25 cellular contexts compared by ENCODE assay signal in the genomic region with DNA sequence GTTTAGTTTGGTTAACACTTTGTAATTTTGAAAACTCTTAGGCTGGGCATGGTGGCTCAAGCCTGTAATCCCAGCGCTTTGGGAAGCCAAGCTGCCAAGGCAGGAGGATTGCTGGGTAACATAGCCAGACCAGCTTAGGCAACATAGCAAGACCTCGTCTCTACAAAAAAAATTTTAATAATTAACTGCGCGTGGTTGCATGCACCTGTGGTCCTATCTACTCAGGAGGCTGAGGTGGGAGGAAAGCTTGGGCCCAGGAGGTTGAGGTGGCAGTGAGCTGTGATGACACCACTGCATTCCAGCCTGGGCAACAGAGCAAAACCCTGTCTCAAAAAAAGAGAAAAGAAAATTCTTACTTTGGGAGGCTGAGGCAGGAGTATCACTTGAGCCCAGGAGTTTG. TPM values are rescaled to one million over a fixed set of nuclear protein-coding genes. Genes with fewer than 3 reads are reported as not detected.
DNase-seq lines count a peak whose midpoint lies in the region; ATAC-seq and TF ChIP-seq lines count a peak whose summit lies in the region.
"Had no signal": no experiment of that assay in that cellular context is flagged by ENCODE, and none has a peak within 500 bp of the region (broad histone marks: within the 10 kb centered on the region; RNA-seq: fewer than 3 reads in every experiment).

No MANE protein-coding gene starts in this region.

- no peaks in the 10 kb centered on the region for H3K36me3 ChIP-seq in GM23338 (ENCODE audit: insufficient read depth)

- no peak overlapping the region for H2AFZ ChIP-seq in GM23338

- H3K27me3 Mint-ChIP-seq in GM23338 (ENCODE audit: insufficient read depth, low read depth, poor library complexity) (peaks cover 8% of the 10 kb centered on the region), brain (peaks cover 18% of the 10 kb centered on the region), nephron progenitor cell (ENCODE audit: low read depth, poor library complexity) (no peaks in the 10 kb centered on the region)
- H3K27me3 Mint-ChIP-seq in stimulated activated naive B cell treated with anti-CD40 and anti-IgM and Interleukin-4, amounts not matched to agents 10 μg/mL and 1 μg/mL and 100 μg/mL, for 72 hours: no peaks in the 10 kb centered on the region

- peaks cover 54% of the 10 kb centered on the region for H3K79me2 ChIP-seq in GM23338 (replicated peaks; ENCODE audit: insufficient read depth)

- H3K36me3 Mint-ChIP-seq in GM23338 (ENCODE audit: low read depth) (no peaks in the 10 kb centered on the region; the same call in 2 of the 3 replicates), brain (no peaks in the 10 kb centered on the region), nephron progenitor cell (ENCODE audit: low read depth) (peaks cover 8% of the 10 kb centered on the region)
- H3K36me3 Mint-ChIP-seq in stimulated activated naive B cell treated with anti-CD40 and anti-IgM and Interleukin-4, amounts not matched to agents 10 μg/mL and 1 μg/mL and 100 μg/mL, for 72 hours: peaks cover 0 to 4% of the 10 kb centered on the region in 2 donors

- H3K4me2 ChIP-seq in GM23338: no peak overlapping the region

- H3F3A ChIP-seq in GM23338 (replicated peaks; ENCODE audit: low read depth): peaks cover 11% of the 10 kb centered on the region; the same call in 1 of the 2 replicates

- DNase-seq in GM23338 (ENCODE audit: low spot score): no peak
- no peak for DNase-seq in nephron progenitor cell
- DNase-seq in stimulated activated naive B cell treated with anti-CD40 and anti-IgM and Interleukin-4, amounts not matched to agents 10 μg/mL and 1 μg/mL and 100 μg/mL, for 72 hours: no peak
- no peak for DNase-seq in activated CD4-positive, alpha-beta T cell treated with anti-CD3 and anti-CD28 coated beads for 4 hours
- DNase-seq in T-helper 9 cell: no peak
- no peak for DNase-seq in NCI-H2081 (lab: John Stamatoyannopoulos, UW)
- DNase-seq: Caco-2; CD8-positive, alpha-beta T cell; DMS79 treated with DMSO at 0.1 percent for 48 hours; GF-D8; H7; KBM-7; MV-4-11; NCI-H1105; NCI-H1436 treated with DMSO at 0.1 percent for 48 hours; NCI-H187 treated with DMSO at 0.1 percent for 48 hours; NCI-H2107; NCI-H446 treated with DMSO at 0.1 percent for 48 hours; NCI-H526 treated with DMSO at 0.1 percent for 48 hours; SHP77 treated with DMSO at 0.1 percent for 48 hours had no signal

- no peaks in the 10 kb centered on the region for H3K4me1 ChIP-seq in GM23338 (ENCODE audit: insufficient read depth)

- no peaks in the 10 kb centered on the region for H3K9me2 ChIP-seq in GM23338 (ENCODE audit: insufficient read depth)

- peak overlapping the region; percentile 31 for H3K27ac ChIP-seq in 22Rv1
- H3K27ac ChIP-seq in GM23338 (ENCODE audit: low read depth): peak overlapping the region; percentile 63; the same call in 1 of the 2 replicates
- H3K27ac ChIP-seq: C4-2B had no signal

- no peak overlapping the region for H3K27ac Mint-ChIP-seq in GM23338
- H3K27ac Mint-ChIP-seq in brain: peak overlapping the region in 1 of 5 experiments; percentile 45
- H3K27ac Mint-ChIP-seq in nephron progenitor cell: peak overlapping the region; percentile 74
- H3K27ac Mint-ChIP-seq in stimulated activated naive B cell treated with anti-CD40 and anti-IgM and Interleukin-4, amounts not matched to agents 10 μg/mL and 1 μg/mL and 100 μg/mL, for 72 hours: no peak overlapping the region
- H3K27ac Mint-ChIP-seq: CD8-positive, alpha-beta T cell had no signal

- H3K4me3 ChIP-seq in GM23338: no peak overlapping the region

- H3K4me1 Mint-ChIP-seq in GM23338 (peaks cover 4% of the 10 kb centered on the region; the same call in 1 of the 3 replicates), brain (peaks cover 52% of the 10 kb centered on the region), nephron progenitor cell (peaks cover 40% of the 10 kb centered on the region)
- H3K4me1 Mint-ChIP-seq in stimulated activated naive B cell treated with anti-CD40 and anti-IgM and Interleukin-4, amounts not matched to agents 10 μg/mL and 1 μg/mL and 100 μg/mL, for 72 hours: peaks cover 4 to 17% of the 10 kb centered on the region in 2 donors

- H3K4me3 Mint-ChIP-seq in GM23338 (no peak overlapping the region), brain (peak overlapping the region in 3 of 5 experiments; percentile 13 to 40 (median 31)), nephron progenitor cell (no peak overlapping the region)
- H3K4me3 Mint-ChIP-seq in stimulated activated naive B cell treated with anti-CD40 and anti-IgM and Interleukin-4, amounts not matched to agents 10 μg/mL and 1 μg/mL and 100 μg/mL, for 72 hours: no peak overlapping the region

- no peak for TF ChIP-seq CTCF in 22Rv1 (IDR thresholded peaks at IDR 0.05)
- no peak for TF ChIP-seq CTCF in GM23338 (conservative IDR thresholded peaks at IDR 0.05; ENCODE audit: low read depth in 2 of 2)
- no peak for TF ChIP-seq CTCF in brain (conservative IDR thresholded peaks at IDR 0.05)
- TF ChIP-seq CTCF in nephron progenitor cell (IDR thresholded peaks at IDR 0.05): no peak

- H4K20me1 ChIP-seq in GM23338 (replicated peaks; ENCODE audit: insufficient read depth): no peaks in the 10 kb centered on the region

- H3K9me3 Mint-ChIP-seq in GM23338 (no peaks in the 10 kb centered on the region), brain (peaks cover 0 to 2% (median 0%) of the 10 kb centered on the region in 5 experiments), nephron progenitor cell (no peaks in the 10 kb centered on the region)
- H3K9me3 Mint-ChIP-seq in stimulated activated naive B cell treated with anti-CD40 and anti-IgM and Interleukin-4, amounts not matched to agents 10 μg/mL and 1 μg/mL and 100 μg/mL, for 72 hours: no peaks in the 10 kb centered on the region
- H3K9me3 Mint-ChIP-seq: CD8-positive, alpha-beta T cell had no signal

- no peak for ATAC-seq in GM23338
- ATAC-seq in stimulated activated naive B cell treated with anti-CD40 and anti-IgM and Interleukin-4, amounts not matched to agents 10 μg/mL and 1 μg/mL and 100 μg/mL, for 72 hours (replicated peaks): no peak
- ATAC-seq: CD8-positive, alpha-beta T cell had no signal

- no peaks in the 10 kb centered on the region for H3K27me3 ChIP-seq in GM23338 (ENCODE audit: insufficient read depth)

TF ChIP-seq in GM23338, 12 proteins besides CTCF, POLR2A, EP300 and RAD21 (continues in another document):
- TF ChIP-seq EZH2 (IDR thresholded peaks at IDR 0.05; ENCODE audit: low read depth, unreplicated experiment) (no peak), NANOG (IDR thresholded peaks at IDR 0.05; ENCODE audit: borderline replicate concordance) (no peak)

RNA-seq across cellular contexts. Expression of a gene that starts 18.2 kb away (rescaled TPM):
- 2.4 and 3.2 TPM in 2 replicates for total RNA-seq in GM23338 (2014; rRNA removed; shearing (Covaris generic))
- polyA plus RNA-seq in GM23338 (2016; fragmentation: Nextera tagmentation; extraction: Ambion mirVana) (1.9 and 2.7 TPM in 2 replicates), brain (ENCODE audit: insufficient read depth, low read depth, low replicate concordance) (3.6 TPM)
- total RNA-seq: CD8-positive, alpha-beta T cell; LHCN-M2; MCF 10A had no signal

RNA-seq across cellular contexts. Expression of a gene that starts 31.9 kb away (rescaled TPM):
- 27.4 and 29.2 TPM in 2 replicates for total RNA-seq in GM23338 (2014; rRNA removed; shearing (Covaris generic))
- polyA plus RNA-seq in GM23338 (2016; fragmentation: Nextera tagmentation; extraction: Ambion mirVana) (12.8 and 15.1 TPM in 2 replicates), brain (ENCODE audit: insufficient read depth, low read depth, low replicate concordance) (49.6 TPM)

RNA-seq across cellular contexts. Expression of a gene that starts 32.8 kb away (rescaled TPM):
- 0.08 TPM in 1 of 2 replicates, not detected in the other for total RNA-seq in GM23338 (2014; rRNA removed; shearing (Covaris generic))
- polyA plus RNA-seq in GM23338 (2016; fragmentation: Nextera tagmentation; extraction: Ambion mirVana): 0.16 and 0.57 TPM in 2 replicates
- 0.12 TPM for polyA plus RNA-seq in brain (ENCODE audit: insufficient read depth, low read depth, low replicate concordance)
- total RNA-seq: CD8-positive, alpha-beta T cell; H7; MCF 10A had no signal

Comparison
In these comparisons a context has a peak if more than half of its experiments do, and no peak if none do; other contexts are left out.
1. H3K4me3 Mint-ChIP-seq: peak in brain (3 of 5); none in GM23338 (single experiment), nephron progenitor cell (single experiment) and stimulated activated naive B cell treated with anti-CD40 and anti-IgM and Interleukin-4, amounts not matched to agents 10 μg/mL and 1 μg/mL and 100 μg/mL, for 72 hours (0 of 2).